1 cellular context compared by ENCODE assay signal in genomic region chr1:93471911-93472310, GRCh38.
TF ChIP-seq lines count a peak whose summit lies in the region.

No MANE protein-coding gene starts in this region.

TF ChIP-seq in HepG2, 621 proteins besides CTCF, POLR2A, EP300 and RAD21 (continued from another document):
- TF ChIP-seq ZNF644 (CRISPR knock-in tag; IDR thresholded peaks at IDR 0.05; ENCODE audit: low read depth) (no peak), MED8 (CRISPR knock-in tag; IDR thresholded peaks at IDR 0.05; ENCODE audit: insufficient replicate concordance) (no peak)
TF ChIP-seq in HepG2: peak in this region for 0.
